12 cellular contexts compared by ENCODE assay signal in genomic region chr1:44785027-44785376, GRCh38. TPM values are rescaled to one million over a fixed set of nuclear protein-coding genes. Genes with fewer than 3 reads are reported as not detected.
DNase-seq lines count a peak whose midpoint lies in the region; ATAC-seq, FAIRE-seq and TF ChIP-seq lines count a peak whose summit lies in the region.
"Had no signal": no experiment of that assay in that cellular context is flagged by ENCODE, and none has a peak within 500 bp of the region (broad histone marks: within the 10 kb centered on the region; RNA-seq: fewer than 3 reads in every experiment).

No MANE protein-coding gene starts in this region.

- peaks cover 25% of the 10 kb centered on the region for H3K36me3 Mint-ChIP-seq in activated naive CD8-positive, alpha-beta T cell treated with anti-CD3 and anti-CD28 coated beads for 36 hours

- TF ChIP-seq EP300 in A549 (IDR thresholded peaks at IDR 0.05), result no peak

- H3K27ac ChIP-seq in A549 (no peak overlapping the region), mesenchymal stem cell (ENCODE audit: low read length, poor library complexity, severe bottlenecking) (no peak overlapping the region)

- H2AFZ ChIP-seq in mesenchymal stem cell (ENCODE audit: low read depth, low read length), result no peak overlapping the region

- H3K36me3 ChIP-seq in GM06990 (ENCODE audit: control insufficient read depth, insufficient read depth, low read length) (peaks cover 11% of the 10 kb centered on the region), mesenchymal stem cell (ENCODE audit: control insufficient read depth in 1 of 2, insufficient read depth in 2 of 2, low read depth in 1 of 2, low read length in 2 of 2) (peaks cover 11 to 17% of the 10 kb centered on the region in 2 experiments)

- no peak overlapping the region for H2BK12ac ChIP-seq in mesenchymal stem cell (ENCODE audit: low read length in 2 of 2)

- H3K4ac ChIP-seq in mesenchymal stem cell (ENCODE audit: low read depth in 1 of 2, low read length in 2 of 2), result peak overlapping the region in 1 of 2 experiments; percentile 10

- H4K91ac ChIP-seq in mesenchymal stem cell (ENCODE audit: low read length), result no peak overlapping the region

- no peak overlapping the region for H3K14ac ChIP-seq in mesenchymal stem cell (ENCODE audit: low read length in 2 of 2)

- no peak overlapping the region for H3K23ac ChIP-seq in mesenchymal stem cell (ENCODE audit: low read length in 2 of 2)

- peak overlapping the region; percentile 67 for H2AK5ac ChIP-seq in mesenchymal stem cell (ENCODE audit: low read length, severe bottlenecking)

- no peaks in the 10 kb centered on the region for H3K27me3 ChIP-seq in GM06990 (replicated peaks; ENCODE audit: control insufficient read depth, insufficient read depth, low read length)
- peaks cover 0 to 6% of the 10 kb centered on the region in 2 experiments for H3K27me3 ChIP-seq in mesenchymal stem cell (ENCODE audit: control insufficient read depth in 1 of 2, insufficient read depth in 1 of 2, low read length in 2 of 2)

- no peak for FAIRE-seq in A549 (lab: Jason Lieb, UNC)

- H3K18ac ChIP-seq in mesenchymal stem cell (ENCODE audit: low read depth in 1 of 2, low read length in 2 of 2), result no peak overlapping the region

- CTCF ChIA-PET in A549 (lab: Yijun Ruan, JAX), result interaction anchor here (1.0 to 7.1 kb wide), 7 partner anchors 7 to 55 kb away, joined by 3 to 44 read pairs (median 6); partner anchors contain the start of genes BTBD19 and PLK3

- peaks cover 36% of the 10 kb centered on the region for H3K4me1 Mint-ChIP-seq in activated naive CD8-positive, alpha-beta T cell treated with anti-CD3 and anti-CD28 coated beads for 36 hours

- H3K9me3 Mint-ChIP-seq in activated naive CD8-positive, alpha-beta T cell treated with anti-CD3 and anti-CD28 coated beads for 36 hours, result no peaks in the 10 kb centered on the region

- no peak for TF ChIP-seq POLR2A in A549 (IDR thresholded peaks at IDR 0.05; ENCODE audit: low read length)

- H3K4me3 ChIP-seq in A549, result no peak overlapping the region
- H3K4me3 ChIP-seq in GM06990 (replicated peaks; ENCODE audit: low read depth, low read length), result no peak overlapping the region
- H3K4me3 ChIP-seq in mesenchymal stem cell (ENCODE audit: insufficient read depth in 1 of 2, low read depth in 1 of 2, low read length in 2 of 2), result no peak overlapping the region

- H3K4me3 Mint-ChIP-seq in activated naive CD8-positive, alpha-beta T cell treated with anti-CD3 and anti-CD28 coated beads for 36 hours, result peak overlapping the region; percentile 81

- TF ChIP-seq CTCF in A549 (IDR thresholded peaks at IDR 0.05), result no peak
- peak; percentile 1 for TF ChIP-seq CTCF in GM06990 (IDR thresholded peaks at IDR 0.05; ENCODE audit: insufficient read depth, low read length, poor library complexity, severe bottlenecking)

- no peaks in the 10 kb centered on the region for H3K9me3 ChIP-seq in A549
- H3K9me3 ChIP-seq in mesenchymal stem cell (ENCODE audit: control insufficient read depth, low read length), result no peaks in the 10 kb centered on the region

- no peak overlapping the region for H3K9ac ChIP-seq in mesenchymal stem cell (ENCODE audit: low read length)

- POLR2A ChIA-PET in A549 (lab: Yijun Ruan, JAX), result interaction anchor here (1.8 kb wide), 2 partner anchors 10 to 34 kb away, joined by 4 to 11 read pairs; partner anchors contain the start of gene RPS8

- H2BK5ac ChIP-seq in mesenchymal stem cell (ENCODE audit: low read depth, low read length, poor library complexity, severe bottlenecking), result no peak overlapping the region

- H3K27me3 Mint-ChIP-seq in activated naive CD8-positive, alpha-beta T cell treated with anti-CD3 and anti-CD28 coated beads for 36 hours, result no peaks in the 10 kb centered on the region

- no peak overlapping the region for H4K8ac ChIP-seq in mesenchymal stem cell (ENCODE audit: low read length)

- WGBS in A549 (ENCODE audit: missing lambda C conversion rate), result 84% methylated on average over 5 of the region's 6 CpGs
- 96% methylated on average over 6 of the region's 6 CpGs for WGBS in mesenchymal stem cell

- ATAC-seq in A549, result peak; percentile 7 to 14; a peak in 4 of 6 replicates
- ATAC-seq in HG02840 (IDR thresholded peaks at IDR 0.05; ENCODE audit: low FRiP score, unreplicated experiment), result no peak
- no peak for ATAC-seq in HG03469 (IDR thresholded peaks at IDR 0.05; ENCODE audit: unreplicated experiment)
- ATAC-seq in GM19397 (IDR thresholded peaks at IDR 0.05; ENCODE audit: unreplicated experiment), result no peak

- no peak overlapping the region for H2BK120ac ChIP-seq in mesenchymal stem cell (ENCODE audit: low read depth, low read length)

- peaks cover 6% of the 10 kb centered on the region for H3K4me1 ChIP-seq in A549
- H3K4me1 ChIP-seq in mesenchymal stem cell (ENCODE audit: control insufficient read depth, insufficient read depth, low read depth, low read length), result peaks cover 32% of the 10 kb centered on the region

- H2BK15ac ChIP-seq in mesenchymal stem cell (ENCODE audit: low read depth, poor library complexity, severe bottlenecking), result no peak overlapping the region

- DNase-seq in A549 (ENCODE audit: low read depth in 1 of 2, low spot score in 1 of 2) (no peak), GM06990 (ENCODE audit: extremely low read depth, insufficient read length) (no peak), mesenchymal stem cell (no peak), NCI-H1105 (lab: John Stamatoyannopoulos, UW) (no peak)
- DNase-seq in activated naive CD8-positive, alpha-beta T cell treated with anti-CD3 and anti-CD28 coated beads for 36 hours, result no peak
- DNase-seq: central memory CD4-positive, alpha-beta T cell; NCI-H2029; OCI-M1 had no signal

- peak overlapping the region; percentile 86 for H3K27ac Mint-ChIP-seq in activated naive CD8-positive, alpha-beta T cell treated with anti-CD3 and anti-CD28 coated beads for 36 hours

- H3K79me1 ChIP-seq in mesenchymal stem cell (replicated peaks; ENCODE audit: low read length, poor library complexity, severe bottlenecking), result no peaks in the 10 kb centered on the region

- no peak for TF ChIP-seq RAD21 in A549 (conservative IDR thresholded peaks at IDR 0.05 in 1 of 2, IDR thresholded peaks at IDR 0.05 in 1 of 2)

- H3K4me2 ChIP-seq in A549, result no peak overlapping the region; the same call in 1 of the 3 replicates
- H3K4me2 ChIP-seq in mesenchymal stem cell (ENCODE audit: low read length, poor library complexity, severe bottlenecking), result no peak overlapping the region

TF ChIP-seq in A549, 52 proteins besides CTCF, POLR2A, EP300 and RAD21 (continues in another document):
- no peak for TF ChIP-seq HES2 (IDR thresholded peaks at IDR 0.05)
- TF ChIP-seq NPAS2 (CRISPR knock-in tag; IDR thresholded peaks at IDR 0.05; ENCODE audit: borderline replicate concordance), result no peak

RNA-seq across cellular contexts. Expression of gene BEST4, which starts 3.0 kb away (rescaled TPM):
- polyA plus RNA-seq in A549 (2011; rRNA removed) (0.04 and 0.09 TPM in 2 replicates), A549 (2017; fragmentation: RNase III; extraction: RNeasy Plus Mini Kit Qiagen cat#74134 plus additional on column Dnase treatment) (0.07 to 0.08 TPM in 2 of 3 replicates, not detected in the other)
- polyA plus RNA-seq in A549 (2012; cell fraction: cytosol; rRNA removed), result 0.05 TPM in 2 replicates
- 0.27 and 0.30 TPM in 2 replicates for polyA plus RNA-seq in A549 (2012; cell fraction: nucleus; rRNA removed)
- 0.25 TPM in 1 of 2 replicates, not detected in the other for polyA minus RNA-seq in A549 (2011; rRNA and poly(A)+ RNA removed)
- total RNA-seq in activated naive CD8-positive, alpha-beta T cell treated with anti-CD3 and anti-CD28 coated beads for 36 hours, result 1 to 10 TPM; 1.5 to 1.8 TPM
- 0.10 TPM for polyA plus RNA-seq in mesenchymal stem cell (2013, experiment 1 of 2)
- 0.05 TPM for polyA plus RNA-seq in mesenchymal stem cell (2013, experiment 2 of 2)

RNA-seq across cellular contexts. Expression of gene RPS8, which starts 9.7 kb away (rescaled TPM):
- polyA plus RNA-seq in A549 (2011; rRNA removed) (1,515 and 1,820 TPM in 2 replicates), A549 (2017; fragmentation: RNase III; extraction: RNeasy Plus Mini Kit Qiagen cat#74134 plus additional on column Dnase treatment) (1,575 to 1,608 TPM (median 1,577 TPM) in 3 replicates)
- polyA plus RNA-seq in A549 (2012; cell fraction: cytosol; rRNA removed), result 1,474 and 1,759 TPM in 2 replicates
- 676 and 747 TPM in 2 replicates for polyA plus RNA-seq in A549 (2012; cell fraction: nucleus; rRNA removed)
- 365 and 468 TPM in 2 replicates for polyA minus RNA-seq in A549 (2011; rRNA and poly(A)+ RNA removed)
- 1,000 to 10,000 TPM; 2,658 to 2,665 TPM for total RNA-seq in activated naive CD8-positive, alpha-beta T cell treated with anti-CD3 and anti-CD28 coated beads for 36 hours
- 4,725 TPM for polyA plus RNA-seq in mesenchymal stem cell (2013, experiment 1 of 2)
- polyA plus RNA-seq in mesenchymal stem cell (2013, experiment 2 of 2), result 4,884 TPM

RNA-seq across cellular contexts. Expression of gene PLK3, which starts 15.2 kb away (rescaled TPM):
- polyA plus RNA-seq in A549 (2011; rRNA removed) (12.6 and 16.0 TPM in 2 replicates), A549 (2017; fragmentation: RNase III; extraction: RNeasy Plus Mini Kit Qiagen cat#74134 plus additional on column Dnase treatment) (10.9 to 11.6 TPM (median 11.2 TPM) in 3 replicates)
- 20.0 and 21.0 TPM in 2 replicates for polyA plus RNA-seq in A549 (2012; cell fraction: cytosol; rRNA removed)
- 109 and 111 TPM in 2 replicates for polyA plus RNA-seq in A549 (2012; cell fraction: nucleus; rRNA removed)
- polyA minus RNA-seq in A549 (2011; rRNA and poly(A)+ RNA removed), result 19.7 and 20.1 TPM in 2 replicates
- 10 to 100 TPM; 53.3 to 57.1 TPM for total RNA-seq in activated naive CD8-positive, alpha-beta T cell treated with anti-CD3 and anti-CD28 coated beads for 36 hours
- polyA plus RNA-seq in mesenchymal stem cell (2013, experiment 1 of 2), result 28.1 TPM
- 26.8 TPM for polyA plus RNA-seq in mesenchymal stem cell (2013, experiment 2 of 2)

RNA-seq across cellular contexts. Expression of gene DYNLT4, which starts 22.1 kb away (rescaled TPM):
- polyA plus RNA-seq in A549 (2011; rRNA removed) (0.21 TPM in 1 of 2 replicates, not detected in the other), A549 (2017; fragmentation: RNase III; extraction: RNeasy Plus Mini Kit Qiagen cat#74134 plus additional on column Dnase treatment) (0.12 to 0.18 TPM in 2 of 3 replicates, not detected in the other)
- polyA plus RNA-seq in A549 (2012; cell fraction: cytosol; rRNA removed), result 0.48 and 0.92 TPM in 2 replicates
- polyA plus RNA-seq in A549 (2012; cell fraction: nucleus; rRNA removed), result 0.70 and 0.84 TPM in 2 replicates
- not detected in 2 replicates for polyA minus RNA-seq in A549 (2011; rRNA and poly(A)+ RNA removed)
- total RNA-seq in activated naive CD8-positive, alpha-beta T cell treated with anti-CD3 and anti-CD28 coated beads for 36 hours, result 1 to 10 TPM in 1 of 2 experiments, under 1 TPM in 1; 0.70 to 1.0 TPM
- polyA plus RNA-seq in mesenchymal stem cell (2013, experiment 1 of 2), result 0.08 TPM
- polyA plus RNA-seq in mesenchymal stem cell (2013, experiment 2 of 2), result 0.11 TPM
- polyA plus RNA-seq: fibroblast of lung had no signal

RNA-seq across cellular contexts. Expression of gene BTBD19, which starts 23.3 kb away (rescaled TPM):
- polyA plus RNA-seq in A549 (2011; rRNA removed), result 4.2 and 4.7 TPM in 2 replicates
- polyA plus RNA-seq in A549 (2012; cell fraction: cytosol; rRNA removed), result 3.9 and 4.5 TPM in 2 replicates
- 28.1 and 33.9 TPM in 2 replicates for polyA plus RNA-seq in A549 (2012; cell fraction: nucleus; rRNA removed)
- polyA plus RNA-seq in A549 (2017; fragmentation: RNase III; extraction: RNeasy Plus Mini Kit Qiagen cat#74134 plus additional on column Dnase treatment), result 4.5 to 8.9 TPM (median 7.4 TPM) in 3 replicates
- polyA minus RNA-seq in A549 (2011; rRNA and poly(A)+ RNA removed), result 3.5 and 4.6 TPM in 2 replicates
- 1 to 10 TPM; 6.0 to 8.1 TPM for total RNA-seq in activated naive CD8-positive, alpha-beta T cell treated with anti-CD3 and anti-CD28 coated beads for 36 hours
- 22.8 TPM for polyA plus RNA-seq in mesenchymal stem cell (2013, experiment 1 of 2)
- 20.2 TPM for polyA plus RNA-seq in mesenchymal stem cell (2013, experiment 2 of 2)

Comparison
In these comparisons a context has a peak if more than half of its experiments do, and no peak if none do; other contexts are left out.
1. ATAC-seq: peak in A549 (2 of 2); none in HG02840 (single experiment), HG03469 (single experiment) and GM19397 (single experiment).